Comparison of ENCODE assay signal across 1 cellular context in genomic region chr6:130600880-130601341, GRCh38.
TF ChIP-seq lines count a peak whose summit lies in the region.

No MANE protein-coding gene starts in this region.

TF ChIP-seq in GM23338, 12 proteins besides CTCF, POLR2A, EP300 and RAD21 (continued from another document):
- TF ChIP-seq ZNF462 (CRISPR knock-in tag; IDR thresholded peaks at IDR 0.05) (no peak), ETS1 (IDR thresholded peaks at IDR 0.05) (no peak)
